8 cellular contexts compared by ENCODE assay signal in the genomic region with DNA sequence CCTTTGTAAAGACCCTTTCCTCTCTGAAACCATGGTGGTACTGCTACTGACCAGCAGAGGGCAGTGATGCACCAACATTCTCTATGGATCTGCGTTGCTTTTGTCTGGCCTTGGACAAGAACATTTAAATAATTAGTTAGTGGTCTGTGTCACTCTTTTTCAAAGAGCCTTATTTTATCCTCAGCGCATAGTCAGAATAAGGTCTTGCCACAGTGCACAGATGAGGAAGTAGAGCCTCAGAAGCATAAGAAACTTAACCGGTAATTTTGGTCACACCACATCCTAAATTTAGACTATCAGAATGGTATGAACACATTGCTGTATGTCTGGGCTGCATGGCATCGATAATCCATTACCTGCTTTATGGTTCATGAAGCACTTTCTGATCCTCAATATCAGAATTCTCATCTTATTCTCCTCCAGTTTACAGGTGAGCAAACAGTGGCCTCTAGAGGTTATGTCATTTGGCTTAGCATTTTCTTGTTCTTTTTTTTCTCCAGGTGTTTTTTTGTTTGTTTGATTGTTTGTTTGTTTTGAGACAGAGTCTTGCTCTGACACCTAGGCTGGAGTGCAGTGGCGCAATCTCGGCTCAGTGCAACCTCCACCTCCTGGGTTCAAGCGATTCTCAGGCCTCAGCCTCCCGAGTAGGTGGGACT. TPM values are rescaled to one million over a fixed set of nuclear protein-coding genes. Genes with fewer than 3 reads are reported as not detected.
DNase-seq lines count a peak whose midpoint lies in the region; ATAC-seq and TF ChIP-seq lines count a peak whose summit lies in the region.

No MANE protein-coding gene starts in this region.

- H4K20me1 ChIP-seq in OCI-LY3 (ENCODE audit: insufficient read depth, low read length) = no peaks in the 10 kb centered on the region

- no peaks in the 10 kb centered on the region for H3K9me3 ChIP-seq in OCI-LY3 (ENCODE audit: insufficient read depth, low read length)

- 0 out of 2 replicates have a peak overlapping the region, but pooled peaks have one; percentile 35 for H2AFZ ChIP-seq in OCI-LY3 (ENCODE audit: low read depth, low read length)

- H3K9me3 Mint-ChIP-seq in naive thymus-derived CD8-positive, alpha-beta T cell = no peaks in the 10 kb centered on the region

- H3K79me2 ChIP-seq in OCI-LY3 (ENCODE audit: low read length) = no peaks in the 10 kb centered on the region

- no peaks in the 10 kb centered on the region for H3K36me3 Mint-ChIP-seq in naive thymus-derived CD8-positive, alpha-beta T cell

- no peaks in the 10 kb centered on the region for H3K27me3 Mint-ChIP-seq in naive thymus-derived CD8-positive, alpha-beta T cell

- H3K4me1 Mint-ChIP-seq in naive thymus-derived CD8-positive, alpha-beta T cell = peaks cover 6 to 18% (median 7%) of the 10 kb centered on the region in 4 donors

- H3K36me3 ChIP-seq in OCI-LY3 (replicated peaks; ENCODE audit: low read depth, low read length) = no peaks in the 10 kb centered on the region

- H3K27ac ChIP-seq in OCI-LY3 (ENCODE audit: low read length) = peak overlapping the region; percentile 72

- peak overlapping the region in 1 of 10 donors; percentile 25 for H3K4me3 Mint-ChIP-seq in naive thymus-derived CD8-positive, alpha-beta T cell

- peak overlapping the region in 8 of 10 donors; percentile 0 to 65 (median 7) for H3K27ac Mint-ChIP-seq in naive thymus-derived CD8-positive, alpha-beta T cell

- peak; percentile 83 for ATAC-seq in GM21381 (IDR thresholded peaks at IDR 0.05; ENCODE audit: unreplicated experiment)
- ATAC-seq in naive thymus-derived CD8-positive, alpha-beta T cell = peak; percentile 81 to 91
- peak; percentile 81 for ATAC-seq in stimulated activated naive CD8-positive, alpha-beta T cell treated with anti-CD3 and anti-CD28 coated beads, Interleukin-15, Interleukin-2, amounts not matched to agents 100 U/mL and 50 U/mL, for 24 hours

- DNase-seq in DMS153 (lab: John Stamatoyannopoulos, UW) (peak; percentile 51), HPDE6-E6E7 (ENCODE audit: extremely low spot score) (peak; percentile 40), activated T-cell treated with anti-CD3 and anti-CD28 coated beads for 1 hour (ENCODE audit: low read depth) (peak; percentile 41), epithelial cell of proximal tubule (ENCODE audit: low read depth) (no peak)
- peak; percentile 29 to 76 (median 64) for DNase-seq in naive thymus-derived CD8-positive, alpha-beta T cell
- peak; percentile 64 for DNase-seq in stimulated activated naive CD8-positive, alpha-beta T cell treated with anti-CD3 and anti-CD28 coated beads, Interleukin-15, Interleukin-2, amounts not matched to agents 100 U/mL and 50 U/mL, for 24 hours

- peaks cover 25% of the 10 kb centered on the region for H3K4me1 ChIP-seq in OCI-LY3 (ENCODE audit: low read length)

- POLR2A ChIA-PET in naive thymus-derived CD8-positive, alpha-beta T cell (lab: Charles Lee) = interaction anchor here (0.7 kb wide), 1 partner anchor 349 kb away, joined by 7 read pairs; no protein-coding TSS in a partner anchor

- H3K27me3 ChIP-seq in OCI-LY3 (ENCODE audit: low read depth, low read length) = no peaks in the 10 kb centered on the region

- H3K4me3 ChIP-seq in OCI-LY3 (ENCODE audit: low read length) (peak overlapping the region; percentile 61), epithelial cell of proximal tubule (ENCODE audit: low read depth, low read length) (no peak overlapping the region)

- peak; percentile 79 for TF ChIP-seq CTCF in OCI-LY3 (IDR thresholded peaks at IDR 0.05; ENCODE audit: low read depth, low read length)
- peak; percentile 95 for TF ChIP-seq CTCF in epithelial cell of proximal tubule (conservative IDR thresholded peaks at IDR 0.05; ENCODE audit: low read depth, low read length)

- H3K4me2 ChIP-seq in OCI-LY3 (ENCODE audit: low read length) = peak overlapping the region; percentile 80

- H3K9ac ChIP-seq in OCI-LY3 (ENCODE audit: low read length) = peak overlapping the region; percentile 43

RNA-seq across cellular contexts. Expression of a gene that starts 23.7 kb away (rescaled TPM):
- total RNA-seq in epithelial cell of proximal tubule = 5.8 and 10.7 TPM in 2 replicates
- 1 to 10 TPM; 2.3 to 2.5 TPM for total RNA-seq in naive thymus-derived CD8-positive, alpha-beta T cell
- under 1 TPM; 0.45 to 0.82 (median 0.56) TPM for polyA plus RNA-seq in naive thymus-derived CD8-positive, alpha-beta T cell

RNA-seq across cellular contexts. Expression of a gene that starts 52.1 kb away (rescaled TPM):
- total RNA-seq in epithelial cell of proximal tubule = 7.1 and 12.6 TPM in 2 replicates
- 10 to 100 TPM; 20.2 to 22.3 TPM for total RNA-seq in naive thymus-derived CD8-positive, alpha-beta T cell
- polyA plus RNA-seq in naive thymus-derived CD8-positive, alpha-beta T cell = 10 to 100 TPM; 15.6 to 19.2 (median 18.8) TPM
